10 cellular contexts compared by ENCODE assay signal in genomic region chr3:42081814-42082473, GRCh38. TPM values are rescaled to one million over a fixed set of nuclear protein-coding genes. Genes with fewer than 3 reads are reported as not detected.
A peak's percentile ranks its signal among the peaks of the same experiment; 100 is the strongest.
DNase-seq lines count a peak whose midpoint lies in the region; ATAC-seq and TF ChIP-seq lines count a peak whose summit lies in the region.
"Had no signal": no experiment of that assay in that cellular context is flagged by ENCODE, and none has a peak within 500 bp of the region (broad histone marks: within the 10 kb centered on the region; RNA-seq: fewer than 3 reads in every experiment).

No MANE protein-coding gene starts in this region.

- no peaks in the 10 kb centered on the region for H3K9me3 ChIP-seq in CD4-positive, alpha-beta T cell (ENCODE audit: control insufficient read depth, low read length)
- peaks cover 8 to 11% of the 10 kb centered on the region in 2 donors for H3K9me3 ChIP-seq in neuronal stem cell (replicated peaks in 1 of 2; ENCODE audit: control insufficient read depth in 2 of 2, insufficient read depth in 1 of 2, low read depth in 1 of 2, low read length in 2 of 2)

- no peak overlapping the region for H2AFZ ChIP-seq in neuronal stem cell (ENCODE audit: low read length)

- CTCF ChIA-PET in CD4-positive, alpha-beta T cell (lab: Charles Lee): interaction anchor here (1.1 to 2.4 kb wide), 2 partner anchors 18 to 69 kb away, joined by 3 to 8 read pairs; no protein-coding TSS in a partner anchor

- peaks cover 2 to 7% of the 10 kb centered on the region in 2 donors for H3K4me1 ChIP-seq in neuronal stem cell (ENCODE audit: control insufficient read depth in 2 of 2, insufficient read depth in 1 of 2, low read depth in 1 of 2, low read length in 2 of 2)

- H3K36me3 Mint-ChIP-seq in CD4-positive, alpha-beta T cell (ENCODE audit: low read depth): peaks cover under 1% of the 10 kb centered on the region
- peaks cover 14% of the 10 kb centered on the region for H3K36me3 Mint-ChIP-seq in activated naive CD8-positive, alpha-beta T cell treated with anti-CD3 and anti-CD28 coated beads for 36 hours
- H3K36me3 Mint-ChIP-seq in natural killer cell: no peaks in the 10 kb centered on the region

- no peak overlapping the region for H2BK15ac ChIP-seq in neuronal stem cell (ENCODE audit: low read length)

- intact Hi-C loops in CD4-positive, alpha-beta T cell (cut with DNase I, micrococcal nuclease): no loop called here
- intact Hi-C loops in natural killer cell (cut with micrococcal nuclease): no loop called here

- no peak overlapping the region for H3K9ac ChIP-seq in neuronal stem cell (ENCODE audit: low read depth, low read length, poor library complexity)

- peak overlapping the region; percentile 75 for H3K4me3 Mint-ChIP-seq in CD4-positive, alpha-beta T cell
- no peak overlapping the region for H3K4me3 Mint-ChIP-seq in activated naive CD8-positive, alpha-beta T cell treated with anti-CD3 and anti-CD28 coated beads for 36 hours
- peak overlapping the region; percentile 68 for H3K4me3 Mint-ChIP-seq in natural killer cell

- H3K18ac ChIP-seq in neuronal stem cell (ENCODE audit: low read length): no peak overlapping the region

- no peaks in the 10 kb centered on the region for H3K27me3 ChIP-seq in CD4-positive, alpha-beta T cell (ENCODE audit: control insufficient read depth, insufficient read depth, low read length)
- no peaks in the 10 kb centered on the region for H3K27me3 ChIP-seq in neuronal stem cell (ENCODE audit: control insufficient read depth in 3 of 3, insufficient read depth in 3 of 3, low read depth in 1 of 3, low read length in 3 of 3)

- H2BK120ac ChIP-seq in neuronal stem cell (ENCODE audit: low read depth, low read length): no peak overlapping the region

- no peak overlapping the region for H2BK5ac ChIP-seq in neuronal stem cell (ENCODE audit: low read length)

- POLR2A ChIA-PET in CD4-positive, alpha-beta T cell (lab: Charles Lee): interaction anchor here (1.1 to 1.3 kb wide), 2 partner anchors 10 to 67 kb away, joined by 3 to 5 read pairs; no protein-coding TSS in a partner anchor

- H3K27me3 Mint-ChIP-seq in CD4-positive, alpha-beta T cell: no peaks in the 10 kb centered on the region
- no peaks in the 10 kb centered on the region for H3K27me3 Mint-ChIP-seq in activated naive CD8-positive, alpha-beta T cell treated with anti-CD3 and anti-CD28 coated beads for 36 hours
- H3K27me3 Mint-ChIP-seq in natural killer cell (ENCODE audit: low read depth in 2 of 2): no peaks in the 10 kb centered on the region

- H3K14ac ChIP-seq in neuronal stem cell (ENCODE audit: low read length): no peak overlapping the region

- H3K23ac ChIP-seq in neuronal stem cell (ENCODE audit: low read depth, low read length, poor library complexity): no peak overlapping the region

- H3K4me1 Mint-ChIP-seq in CD4-positive, alpha-beta T cell (ENCODE audit: low read depth): peaks cover 50% of the 10 kb centered on the region
- H3K4me1 Mint-ChIP-seq in activated naive CD8-positive, alpha-beta T cell treated with anti-CD3 and anti-CD28 coated beads for 36 hours: peaks cover 62% of the 10 kb centered on the region
- H3K4me1 Mint-ChIP-seq in natural killer cell: peaks cover 55 to 62% of the 10 kb centered on the region in 2 donors

- H4K91ac ChIP-seq in neuronal stem cell (ENCODE audit: low read depth, low read length, poor library complexity): no peak overlapping the region

- peak overlapping the region; percentile 30 for H3K27ac ChIP-seq in CD4-positive, alpha-beta T cell (ENCODE audit: low read depth, low read length)
- no peak overlapping the region for H3K27ac ChIP-seq in neuronal stem cell (replicated peaks; ENCODE audit: low read length)

- no peak for ATAC-seq in CD4-positive, alpha-beta T cell (ENCODE audit: poor library complexity)
- peak; percentile 47 for ATAC-seq in GM21528 (IDR thresholded peaks at IDR 0.05; ENCODE audit: low FRiP score, unreplicated experiment)
- ATAC-seq in natural killer cell: peak in 1 of 3 donors; percentile 37
- no peak for ATAC-seq in HG03039 (IDR thresholded peaks at IDR 0.05; ENCODE audit: unreplicated experiment)

- H4K8ac ChIP-seq in neuronal stem cell (ENCODE audit: low read depth, low read length): no peak overlapping the region

- H3K4ac ChIP-seq in neuronal stem cell (ENCODE audit: low read length): no peak overlapping the region

- peaks cover 2% of the 10 kb centered on the region for H3K9me3 Mint-ChIP-seq in CD4-positive, alpha-beta T cell
- H3K9me3 Mint-ChIP-seq in activated naive CD8-positive, alpha-beta T cell treated with anti-CD3 and anti-CD28 coated beads for 36 hours: peaks cover 4% of the 10 kb centered on the region
- H3K9me3 Mint-ChIP-seq in natural killer cell: no peaks in the 10 kb centered on the region

- peak overlapping the region; percentile 54 for H3K27ac Mint-ChIP-seq in CD4-positive, alpha-beta T cell
- H3K27ac Mint-ChIP-seq in activated naive CD8-positive, alpha-beta T cell treated with anti-CD3 and anti-CD28 coated beads for 36 hours: peak overlapping the region; percentile 86
- peak overlapping the region; percentile 83 to 88 for H3K27ac Mint-ChIP-seq in natural killer cell

- TF ChIP-seq CTCF in CD4-positive, alpha-beta T cell (IDR thresholded peaks at IDR 0.05): no peak
- TF ChIP-seq CTCF in natural killer cell (IDR thresholded peaks at IDR 0.05): no peak

- H3K79me1 ChIP-seq in neuronal stem cell (ENCODE audit: low read depth, low read length): peaks cover 2% of the 10 kb centered on the region

- DNase-seq in CD4-positive, alpha-beta T cell: no peak
- DNase-seq in activated naive CD8-positive, alpha-beta T cell treated with anti-CD3 and anti-CD28 coated beads for 36 hours: no peak
- DNase-seq in natural killer cell: no peak
- no peak for DNase-seq in neuronal stem cell (ENCODE audit: low spot score)
- no peak for DNase-seq in NCI-H226
- no peak for DNase-seq in SW480 (ENCODE audit: low spot score)
- DNase-seq: DMS 273 treated with DMSO at 0.1 percent for 48 hours, NCI-H1105 had no signal

- WGBS in neuronal stem cell (ENCODE audit: extremely low coverage in 2 of 2, insufficient read length in 2 of 2, insufficient replicate concordance in 1 of 2), 2 donors: no CpG with 5 or more reads among the region's 7 CpGs

- H3K4me2 ChIP-seq in neuronal stem cell (ENCODE audit: insufficient read depth, low read length, poor library complexity, severe bottlenecking): no peak overlapping the region

- H3K36me3 ChIP-seq in neuronal stem cell (replicated peaks in 1 of 2; ENCODE audit: control insufficient read depth in 2 of 2, insufficient read depth in 2 of 2, low read length in 2 of 2): peaks cover 0 to 7% of the 10 kb centered on the region in 2 donors

- H2AK5ac ChIP-seq in neuronal stem cell (ENCODE audit: low read depth, low read length): no peak overlapping the region

- H2BK12ac ChIP-seq in neuronal stem cell (ENCODE audit: low read length): no peak overlapping the region

- no peak overlapping the region for H3K4me3 ChIP-seq in neuronal stem cell (ENCODE audit: low read length in 2 of 2)

RNA-seq across cellular contexts. Expression of gene TRAK1, which starts 9.2 kb away (rescaled TPM):
- 10 to 100 TPM; 16.0 to 16.7 TPM for total RNA-seq in CD4-positive, alpha-beta T cell
- total RNA-seq in activated naive CD8-positive, alpha-beta T cell treated with anti-CD3 and anti-CD28 coated beads for 36 hours: 10 to 100 TPM; 22.3 to 22.8 TPM
- total RNA-seq in natural killer cell: 10 to 100 TPM; 30.7 to 31.8 (median 31.8) TPM
- polyA plus RNA-seq in neuronal stem cell (2013, experiment 1 of 2): 31.7 TPM
- 32.5 TPM for polyA plus RNA-seq in neuronal stem cell (2013, experiment 2 of 2)
